ENCODE assay signal across 16 cellular contexts in genomic region chr2:17336458-17336857, GRCh38.
DNase-seq lines count a peak whose midpoint lies in the region; ATAC-seq and TF ChIP-seq lines count a peak whose summit lies in the region.
"Had no signal": no experiment of that assay in that cellular context is flagged by ENCODE, and none has a peak within 500 bp of the region (broad histone marks: within the 10 kb centered on the region; RNA-seq: fewer than 3 reads in every experiment).

No MANE protein-coding gene starts in this region.

- H3K79me2 ChIP-seq in mesendoderm (ENCODE audit: control insufficient read depth, insufficient read depth, low read length) = no peaks in the 10 kb centered on the region

- no peak overlapping the region for H3K4ac ChIP-seq in mesendoderm (ENCODE audit: low read depth, low read length)

- H3K4me2 ChIP-seq in mesendoderm (ENCODE audit: low read length) = no peak overlapping the region
- H3K4me2 ChIP-seq: BLaER1 had no signal

- no peak for TF ChIP-seq CTCF in LNCaP clone FGC (IDR thresholded peaks at IDR 0.05; ENCODE audit: control insufficient read depth, extremely low read depth, insufficient read depth)

- no peak overlapping the region for H3K9ac ChIP-seq in mesendoderm (ENCODE audit: low read length)
- H3K9ac ChIP-seq: BLaER1 had no signal

- no peak overlapping the region for H4K8ac ChIP-seq in mesendoderm (ENCODE audit: low read depth, low read length)

- H3K79me1 ChIP-seq in mesendoderm (ENCODE audit: low read length) = no peaks in the 10 kb centered on the region

- H2BK15ac ChIP-seq in mesendoderm (replicated peaks; ENCODE audit: low read depth) = no peak overlapping the region

- H3K56ac ChIP-seq in mesendoderm (ENCODE audit: low read length) = no peak overlapping the region

- no CpG with 5 or more reads among the region's 2 CpGs for WGBS in mesendoderm (ENCODE audit: extremely low coverage, insufficient coverage, low lambda C conversion rate)

- no peak overlapping the region for H2BK5ac ChIP-seq in mesendoderm (ENCODE audit: low read length)

- H3K4me3 ChIP-seq in LNCaP clone FGC (ENCODE audit: low read depth, low read length) = no peak overlapping the region
- no peak overlapping the region for H3K4me3 ChIP-seq in mesendoderm (ENCODE audit: low read length)
- H3K4me3 ChIP-seq: BLaER1, HAP-1 had no signal

- H3K18ac ChIP-seq in mesendoderm (ENCODE audit: low read length) = peak overlapping the region; percentile 51

- no peak overlapping the region for H3K27ac ChIP-seq in mesendoderm (ENCODE audit: low read depth, low read length)
- H3K27ac ChIP-seq: BLaER1 had no signal

- H4K5ac ChIP-seq in mesendoderm (ENCODE audit: low read length) = no peak overlapping the region

- peak; percentile 51 for ATAC-seq in GM19372 (IDR thresholded peaks at IDR 0.05; ENCODE audit: low read depth, unreplicated experiment)
- ATAC-seq: CD8-positive, alpha-beta T cell had no signal

- H3K27me3 ChIP-seq in mesendoderm (ENCODE audit: insufficient read depth, low read length, poor library complexity) = no peaks in the 10 kb centered on the region
- H3K27me3 ChIP-seq: BLaER1 had no signal

- no peak overlapping the region for H3K23ac ChIP-seq in mesendoderm (ENCODE audit: low read length)

- DNase-seq in LNCaP clone FGC (ENCODE audit: low read depth) (peak; percentile 58), mesendoderm (no peak), NCI-H128 (lab: John Stamatoyannopoulos, UW; ENCODE audit: unreplicated experiment) (no peak)
- no peak for DNase-seq in stimulated activated CD4-positive, alpha-beta T cell treated with anti-CD3 and anti-CD28 coated beads, Interleukin-2, amount 100 ng/mL, for 24 hours
- no peak for DNase-seq in activated CD4-positive, alpha-beta T cell treated with anti-CD3 and anti-CD28 coated beads for 1 hour
- DNase-seq: Caco-2; CD4-positive, CD25-positive, alpha-beta regulatory T cell; CD8-positive, alpha-beta T cell; DMS153; DMS79 treated with DMSO at 0.1 percent for 48 hours; GF-D8; GOT3; HFFc6 had no signal

- H3K4me1 ChIP-seq in mesendoderm (ENCODE audit: control insufficient read depth, low read depth, low read length) = peaks cover 6% of the 10 kb centered on the region
- H3K4me1 ChIP-seq: BLaER1, Caco-2, HAP-1 had no signal

- H2BK120ac ChIP-seq in mesendoderm (ENCODE audit: low read depth, low read length) = no peak overlapping the region

- H2AK5ac ChIP-seq in mesendoderm (ENCODE audit: low read length) = no peak overlapping the region

- H3K36me3 ChIP-seq in mesendoderm (ENCODE audit: control insufficient read depth, insufficient read depth, low read length) = no peaks in the 10 kb centered on the region
- H3K36me3 ChIP-seq: BLaER1, HAP-1 had no signal
